7 cellular contexts compared by ENCODE assay signal in genomic region chr9:137114220-137114612, GRCh38. TPM values are rescaled to one million over a fixed set of nuclear protein-coding genes. Genes with fewer than 3 reads are reported as not detected.
DNase-seq lines count a peak whose midpoint lies in the region; ATAC-seq, FAIRE-seq and TF ChIP-seq lines count a peak whose summit lies in the region.

No MANE protein-coding gene starts in this region.

- DNase-seq in Karpas-422 = no peak
- no peak for DNase-seq in RCC 7860 (ENCODE audit: low spot score)
- DNase-seq in germinal center (ENCODE audit: low spot score) = no peak
- DNase-seq in stimulated activated CD4-positive, alpha-beta T cell treated with anti-CD3 and anti-CD28 coated beads, Interleukin-4, amount 100 ng/mL, for 24 hours = no peak

- H3K4me1 ChIP-seq in Karpas-422 (ENCODE audit: low read length) (peaks cover 26% of the 10 kb centered on the region), ectodermal cell (ENCODE audit: control insufficient read depth, insufficient read depth, low read length) (no peaks in the 10 kb centered on the region), parathyroid adenoma (peaks cover 3% of the 10 kb centered on the region)

- H3K4me3 ChIP-seq in Karpas-422 (ENCODE audit: low read length) (peak overlapping the region; percentile 82), ectodermal cell (ENCODE audit: insufficient read depth, low read depth, low read length) (peak overlapping the region; percentile 39), parathyroid adenoma (ENCODE audit: low read depth, low read length) (peak overlapping the region; percentile 62)

- peaks cover 5% of the 10 kb centered on the region; the same call in 1 of the 2 replicates for H3K79me2 ChIP-seq in Karpas-422 (ENCODE audit: low read length)
- no peaks in the 10 kb centered on the region for H3K79me2 ChIP-seq in parathyroid adenoma

- H3K9ac ChIP-seq in Karpas-422 (ENCODE audit: low read length) (peak overlapping the region; percentile 81), parathyroid adenoma (no peak overlapping the region)

- no peaks in the 10 kb centered on the region for H3K9me3 ChIP-seq in Karpas-422 (ENCODE audit: low read length)
- no peaks in the 10 kb centered on the region for H3K9me3 ChIP-seq in ectodermal cell (ENCODE audit: control insufficient read depth, low read length)
- H3K9me3 ChIP-seq in parathyroid adenoma (ENCODE audit: control insufficient read depth, low read length) = no peaks in the 10 kb centered on the region

- ATAC-seq in GM19463 (IDR thresholded peaks at IDR 0.05; ENCODE audit: unreplicated experiment) = peak; percentile 27

- WGBS in ectodermal cell, 2 experiments = 10 to 19% methylated on average over 45 of the region's 45 CpGs

- H3K36me3 ChIP-seq in Karpas-422 (ENCODE audit: insufficient read depth, low read length) (no peaks in the 10 kb centered on the region), ectodermal cell (ENCODE audit: control insufficient read depth, insufficient read depth, low read length) (no peaks in the 10 kb centered on the region), parathyroid adenoma (ENCODE audit: control insufficient read depth, insufficient read depth, low read length) (no peaks in the 10 kb centered on the region)

- no peak overlapping the region for H3K27ac ChIP-seq in Karpas-422 (ENCODE audit: low read length)
- no peak overlapping the region for H3K27ac ChIP-seq in ectodermal cell (ENCODE audit: insufficient read depth, low read depth, low read length, poor library complexity, severe bottlenecking)
- no peak overlapping the region for H3K27ac ChIP-seq in parathyroid adenoma

- H3K27me3 ChIP-seq in Karpas-422 (ENCODE audit: low read length) = no peaks in the 10 kb centered on the region
- H3K27me3 ChIP-seq in ectodermal cell (ENCODE audit: control insufficient read depth, insufficient read depth, low read length, poor library complexity, severe bottlenecking) = peaks cover 37% of the 10 kb centered on the region
- H3K27me3 ChIP-seq in parathyroid adenoma (ENCODE audit: control insufficient read depth, insufficient read depth, low read length) = no peaks in the 10 kb centered on the region

- no peak for FAIRE-seq in RCC 7860 (lab: Jason Lieb, UNC)

- no peak for TF ChIP-seq CTCF in parathyroid adenoma (IDR thresholded peaks at IDR 0.05)

- no peak overlapping the region for H2AFZ ChIP-seq in Karpas-422 (ENCODE audit: low read length)
- H2AFZ ChIP-seq in parathyroid adenoma = peak overlapping the region; percentile 76

- H3K4me2 ChIP-seq in Karpas-422 (ENCODE audit: low read depth, low read length, poor library complexity, severe bottlenecking) = peak overlapping the region; percentile 78
- H3K4me2 ChIP-seq in parathyroid adenoma (ENCODE audit: low read length) = peak overlapping the region; percentile 98

- no peaks in the 10 kb centered on the region for H3K9me2 ChIP-seq in Karpas-422 (replicated peaks; ENCODE audit: insufficient read depth, low read length)

- H4K20me1 ChIP-seq in Karpas-422 (ENCODE audit: insufficient read depth, low read depth, low read length) = no peaks in the 10 kb centered on the region

RNA-seq across cellular contexts. Expression of gene DPP7, which starts 0.3 kb away (rescaled TPM):
- 114 and 237 TPM in 2 replicates for total RNA-seq in Karpas-422 (2014; rRNA removed; shearing (Covaris generic); ENCODE audit: low replicate concordance)
- 28.1 TPM for polyA plus RNA-seq in ectodermal cell (2013, experiment 1 of 4)
- 27.5 TPM for polyA plus RNA-seq in ectodermal cell (2013, experiment 2 of 4)
- 22.0 TPM for polyA plus RNA-seq in ectodermal cell (2013, experiment 3 of 4)
- 24.2 TPM for polyA plus RNA-seq in ectodermal cell (2013, experiment 4 of 4)

RNA-seq across cellular contexts. Expression of gene GRIN1, which starts 24.7 kb away (rescaled TPM):
- total RNA-seq in Karpas-422 (2014; rRNA removed; shearing (Covaris generic); ENCODE audit: low replicate concordance) = not detected in 2 replicates
- polyA plus RNA-seq in ectodermal cell (2013, experiment 1 of 4) = not detected
- not detected for polyA plus RNA-seq in ectodermal cell (2013, experiment 2 of 4)
- not detected for polyA plus RNA-seq in ectodermal cell (2013, experiment 3 of 4)
- 0.61 TPM for polyA plus RNA-seq in ectodermal cell (2013, experiment 4 of 4)

RNA-seq across cellular contexts. Expression of gene MAN1B1, which starts 27.4 kb away (rescaled TPM):
- 28.9 and 58.1 TPM in 2 replicates for total RNA-seq in Karpas-422 (2014; rRNA removed; shearing (Covaris generic); ENCODE audit: low replicate concordance)
- polyA plus RNA-seq in ectodermal cell (2013, experiment 1 of 4) = 50.1 TPM
- 47.3 TPM for polyA plus RNA-seq in ectodermal cell (2013, experiment 2 of 4)
- 39.0 TPM for polyA plus RNA-seq in ectodermal cell (2013, experiment 3 of 4)
- 42.2 TPM for polyA plus RNA-seq in ectodermal cell (2013, experiment 4 of 4)

RNA-seq across cellular contexts. Expression of gene UAP1L1, which starts 36.9 kb away (rescaled TPM):
- 15.1 and 26.2 TPM in 2 replicates for total RNA-seq in Karpas-422 (2014; rRNA removed; shearing (Covaris generic); ENCODE audit: low replicate concordance)
- polyA plus RNA-seq in ectodermal cell (2013, experiment 1 of 4) = 0.74 TPM
- 0.53 TPM for polyA plus RNA-seq in ectodermal cell (2013, experiment 2 of 4)
- 0.48 TPM for polyA plus RNA-seq in ectodermal cell (2013, experiment 3 of 4)
- polyA plus RNA-seq in ectodermal cell (2013, experiment 4 of 4) = 0.53 TPM

RNA-seq across cellular contexts. Expression of gene SAPCD2, which starts 43.9 kb away (rescaled TPM):
- total RNA-seq in Karpas-422 (2014; rRNA removed; shearing (Covaris generic); ENCODE audit: low replicate concordance) = 18.6 and 53.2 TPM in 2 replicates
- polyA plus RNA-seq in ectodermal cell (2013, experiment 1 of 4) = 12.2 TPM
- polyA plus RNA-seq in ectodermal cell (2013, experiment 2 of 4) = 9.6 TPM
- polyA plus RNA-seq in ectodermal cell (2013, experiment 3 of 4) = 12.9 TPM
- 12.2 TPM for polyA plus RNA-seq in ectodermal cell (2013, experiment 4 of 4)
